11 cellular contexts compared by ENCODE assay signal in genomic region chr7:4220011-4220410, GRCh38.
"Had no signal": no experiment of that assay in that cellular context is flagged by ENCODE, and none has a peak within 500 bp of the region (broad histone marks: within the 10 kb centered on the region; RNA-seq: fewer than 3 reads in every experiment).

No MANE protein-coding gene starts in this region.

- H3K9ac ChIP-seq: GM23248 had no signal

- ATAC-seq: HCT116 had no signal

- H3K27ac ChIP-seq: GM23248 had no signal

- H3K4me3 Mint-ChIP-seq: GM23338, H9, HFFc6 had no signal

- H3K9me3 ChIP-seq: HAP-1 had no signal

- FAIRE-seq: H1, H54 had no signal

- H3K9me3 Mint-ChIP-seq: GM23338, H9 had no signal

- H3K36me3 ChIP-seq: HAP-1 had no signal

- H3K4me2 ChIP-seq: GM23338 had no signal

- H3K4me1 ChIP-seq: HAP-1 had no signal

- H2AFZ ChIP-seq: GM23248, GM23338 had no signal

- H3K27ac Mint-ChIP-seq: GM23338, H9, HFFc6 had no signal

- H3K4me3 ChIP-seq: GM23248, GM23338, HAP-1 had no signal

- H3K4me1 Mint-ChIP-seq: GM23338 had no signal

- DNase-seq: GM23248, GOT3, H7, H9, HCEC 1CT, HFFc6 had no signal
